In genomic region chr11:73176145-73176891, GRCh38 we compare ENCODE assay signal across 1 cellular context.
TF ChIP-seq lines count a peak whose summit lies in the region.

No MANE protein-coding gene starts in this region.

TF ChIP-seq in HepG2, 621 proteins besides CTCF, POLR2A, EP300 and RAD21 (continued from another document):
- TF ChIP-seq PAXIP1 (CRISPR knock-in tag; conservative IDR thresholded peaks at IDR 0.05) (peak; percentile 39), ZNF510 (CRISPR knock-in tag; IDR thresholded peaks at IDR 0.05; ENCODE audit: low read depth) (0 out of 2 replicates have a peak, but pooled peaks have one; percentile 5), ZNF605 (CRISPR knock-in tag; IDR thresholded peaks at IDR 0.05) (0 out of 2 replicates have a peak, but pooled peaks have one; percentile 9), ZNF292 (CRISPR knock-in tag; IDR thresholded peaks at IDR 0.05; ENCODE audit: borderline replicate concordance, low read depth) (peak; percentile 71; the same call in 1 of the 2 replicates), ZNF619 (CRISPR knock-in tag; IDR thresholded peaks at IDR 0.05) (0 out of 2 replicates have a peak, but pooled peaks have one; percentile 52), ZFYVE20 (CRISPR knock-in tag; IDR thresholded peaks at IDR 0.05; ENCODE audit: borderline replicate concordance, low read depth) (no peak), TOPORS (CRISPR knock-in tag; IDR thresholded peaks at IDR 0.05) (peak; percentile 32; the same call in 1 of the 2 replicates), CERS6 (CRISPR knock-in tag; IDR thresholded peaks at IDR 0.05) (no peak), ZNF101 (CRISPR knock-in tag; IDR thresholded peaks at IDR 0.05; ENCODE audit: borderline replicate concordance, low read depth) (no peak), GPBP1L1 (CRISPR knock-in tag; IDR thresholded peaks at IDR 0.05) (no peak), MXD1 (CRISPR knock-in tag; IDR thresholded peaks at IDR 0.05) (0 out of 2 replicates have a peak, but pooled peaks have one; percentile 43), ZNF530 (CRISPR knock-in tag; IDR thresholded peaks at IDR 0.05; ENCODE audit: low read depth) (no peak), REST (IDR thresholded peaks at IDR 0.05; ENCODE audit: borderline replicate concordance in 1 of 2, low read depth in 1 of 2, low read length in 2 of 2) (0 out of 4 replicates have a peak, but pooled peaks of 1 of the 2 experiments have one; percentile 17), HIVEP1 (CRISPR knock-in tag; IDR thresholded peaks at IDR 0.05) (0 out of 2 replicates have a peak, but pooled peaks have one; percentile 63), ESRRA (CRISPR knock-in tag; IDR thresholded peaks at IDR 0.05; ENCODE audit: low read depth) (0 out of 2 replicates have a peak, but pooled peaks have one; percentile 27), ARID5B (CRISPR knock-in tag; IDR thresholded peaks at IDR 0.05) (peak; percentile 64), KDM4B (CRISPR knock-in tag; IDR thresholded peaks at IDR 0.05) (0 out of 2 replicates have a peak, but pooled peaks have one; percentile 18), ARNTL (CRISPR knock-in tag; IDR thresholded peaks at IDR 0.05) (0 out of 2 replicates have a peak, but pooled peaks have one; percentile 20), ZMYM3 (CRISPR knock-in tag; IDR thresholded peaks at IDR 0.05) (no peak), ZFY (CRISPR knock-in tag; IDR thresholded peaks at IDR 0.05) (peak; percentile 7; the same call in 1 of the 2 replicates), ZSCAN9 (CRISPR knock-in tag; IDR thresholded peaks at IDR 0.05; ENCODE audit: borderline replicate concordance) (0 out of 2 replicates have a peak, but pooled peaks have one; percentile 16), ZNF691 (CRISPR knock-in tag; IDR thresholded peaks at IDR 0.05; ENCODE audit: borderline replicate concordance, low read depth) (peak; percentile 6; the same call in 1 of the 2 replicates), ZNF136 (CRISPR knock-in tag; IDR thresholded peaks at IDR 0.05; ENCODE audit: low read depth) (0 out of 2 replicates have a peak, but pooled peaks have one; percentile 63), ZBTB7B (CRISPR knock-in tag; IDR thresholded peaks at IDR 0.05) (peak; percentile 60; the same call in 1 of the 2 replicates), TEAD3 (CRISPR knock-in tag; optimal IDR thresholded peaks at IDR 0.05; ENCODE audit: borderline replicate concordance) (peak; percentile 82), ZNF264 (CRISPR knock-in tag; IDR thresholded peaks at IDR 0.05) (0 out of 2 replicates have a peak, but pooled peaks have one; percentile 1), ZNF484 (CRISPR knock-in tag; IDR thresholded peaks at IDR 0.05; ENCODE audit: borderline replicate concordance, low read depth) (no peak), ZNF761 (CRISPR knock-in tag; conservative IDR thresholded peaks at IDR 0.05) (no peak), GZF1 (CRISPR knock-in tag; IDR thresholded peaks at IDR 0.05) (0 out of 2 replicates have a peak, but pooled peaks have one; percentile 4), FOXA1 (IDR thresholded peaks at IDR 0.05) (no peak), FOXA1 (CRISPR knock-in tag; IDR thresholded peaks at IDR 0.05) (0 out of 2 replicates have a peak, but pooled peaks have one; percentile 3), HDAC2 (CRISPR knock-in tag; IDR thresholded peaks at IDR 0.05) (peak; percentile 33; the same call in 1 of the 2 replicates), IRF2 (CRISPR knock-in tag; IDR thresholded peaks at IDR 0.05) (0 out of 2 replicates have a peak, but pooled peaks have one; percentile 5), TARDBP (CRISPR knock-in tag; IDR thresholded peaks at IDR 0.05) (peak; percentile 69; the same call in 1 of the 2 replicates), CAMTA2 (CRISPR knock-in tag; IDR thresholded peaks at IDR 0.05; ENCODE audit: borderline replicate concordance) (0 out of 2 replicates have a peak, but pooled peaks have one; percentile 36), YY1 (IDR thresholded peaks at IDR 0.05; ENCODE audit: insufficient read depth, insufficient replicate concordance, low read depth, low read length) (peak; percentile 26), ZNF350 (CRISPR knock-in tag; IDR thresholded peaks at IDR 0.05; ENCODE audit: borderline replicate concordance, low read depth) (0 out of 2 replicates have a peak, but pooled peaks have one; percentile 6), ZNF616 (CRISPR knock-in tag; IDR thresholded peaks at IDR 0.05; ENCODE audit: low read depth) (0 out of 2 replicates have a peak, but pooled peaks have one; percentile 37), LCORL (IDR thresholded peaks at IDR 0.05) (no peak), LCORL (CRISPR knock-in tag; IDR thresholded peaks at IDR 0.05) (peak; percentile 71; the same call in 1 of the 2 replicates), ARNT (IDR thresholded peaks at IDR 0.05) (no peak), ZNF839 (CRISPR knock-in tag; IDR thresholded peaks at IDR 0.05; ENCODE audit: borderline replicate concordance) (no peak), ATAD3A (CRISPR knock-in tag; IDR thresholded peaks at IDR 0.05) (no peak), NCOA2 (CRISPR knock-in tag; IDR thresholded peaks at IDR 0.05) (peak; percentile 57; the same call in 1 of the 2 replicates), ZNF792 (CRISPR knock-in tag; IDR thresholded peaks at IDR 0.05) (0 out of 2 replicates have a peak, but pooled peaks have one; percentile 19), JUND (CRISPR knock-in tag; IDR thresholded peaks at IDR 0.05) (no peak), PHB2 (IDR thresholded peaks at IDR 0.05; ENCODE audit: partially characterized antibody) (no peak), SP1 (IDR thresholded peaks at IDR 0.05) (no peak), SP1 (CRISPR knock-in tag; IDR thresholded peaks at IDR 0.05) (no peak), ZNF576 (CRISPR knock-in tag; IDR thresholded peaks at IDR 0.05) (0 out of 2 replicates have a peak, but pooled peaks have one; percentile 40), BORCS8-MEF2B (CRISPR knock-in tag; IDR thresholded peaks at IDR 0.05) (no peak)
